In the genomic region with DNA sequence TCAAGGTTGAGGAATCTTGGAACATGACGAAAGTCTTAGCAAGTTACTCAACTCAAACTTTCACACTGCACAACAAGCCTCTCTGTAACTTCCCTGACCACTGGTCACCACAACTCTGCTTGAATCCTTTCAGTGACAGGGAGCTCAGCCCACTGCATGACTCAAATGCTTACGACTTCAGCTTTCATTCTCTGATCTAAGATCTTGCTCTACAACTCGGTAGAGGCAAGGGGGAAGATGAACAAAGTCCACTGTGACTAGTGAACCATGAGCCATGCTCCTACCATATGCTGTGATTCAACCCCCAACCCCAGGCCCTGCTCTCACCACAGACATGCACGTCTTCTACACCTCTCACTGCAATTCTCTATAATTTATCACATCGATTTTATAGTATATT, we compare ENCODE assay signal across 16 cellular contexts.
A peak's percentile ranks its signal among the peaks of the same experiment; 100 is the strongest.
DNase-seq lines count a peak whose midpoint lies in the region; ATAC-seq and TF ChIP-seq lines count a peak whose summit lies in the region.
"Had no signal": no experiment of that assay in that cellular context is flagged by ENCODE, and none has a peak within 500 bp of the region (broad histone marks: within the 10 kb centered on the region; RNA-seq: fewer than 3 reads in every experiment).

No MANE protein-coding gene starts in this region.

- no peaks in the 10 kb centered on the region for H3K36me3 ChIP-seq in stomach
- H3K36me3 ChIP-seq: ascending aorta, lower lobe of right lung, Peyer's patch had no signal

- no peak overlapping the region for H3K27ac ChIP-seq in stomach
- H3K27ac ChIP-seq: ascending aorta, lower lobe of right lung had no signal

- TF ChIP-seq EP300 in stomach (IDR thresholded peaks at IDR 0.05), result no peak

- peak; percentile 52 for ATAC-seq in GM18867 (IDR thresholded peaks at IDR 0.05; ENCODE audit: unreplicated experiment)
- peak; percentile 72 for ATAC-seq in HG02798 (IDR thresholded peaks at IDR 0.05; ENCODE audit: poor library complexity, unreplicated experiment)
- ATAC-seq in esophagus mucosa, result peak; percentile 18
- ATAC-seq in GM19397 (IDR thresholded peaks at IDR 0.05; ENCODE audit: unreplicated experiment), result no peak
- ATAC-seq in HG03521 (IDR thresholded peaks at IDR 0.05; ENCODE audit: unreplicated experiment), result no peak
- ATAC-seq: lower lobe of right lung had no signal

- CTCF ChIA-PET in GM10248 (lab: Yijun Ruan, JAX), result interaction anchor here (1.0 to 1.6 kb wide), 2 partner anchors 12 to 206 kb away, joined by 3 read pairs; no protein-coding TSS in a partner anchor

- H3K27me3 ChIP-seq in stomach, result no peaks in the 10 kb centered on the region
- H3K27me3 ChIP-seq: ascending aorta, Peyer's patch had no signal

- POLR2A ChIA-PET in GM10248 (lab: Yijun Ruan, JAX), result no interaction called here

- WGBS in stomach, 5 donors, result 74 to 93% (median 82%) methylated on average over 5 of the region's 5 CpGs

- DNase-seq in GM10248 (ENCODE audit: extremely low spot score) (peak; percentile 31), stomach (no peak), HCEC 1CT (no peak)
- DNase-seq: dermis blood vessel endothelial cell; Karpas-422; lower lobe of right lung; NCI-H187; NCI-H510A; stimulated activated naive CD4-positive, alpha-beta T cell treated with Interleukin-2 at 50 U/mL for 16 hours had no signal

- H3K4me3 ChIP-seq in stomach, result no peak overlapping the region
- H3K4me3 ChIP-seq: ascending aorta, lower lobe of right lung, Peyer's patch had no signal

- H3K4me1 ChIP-seq in stomach, result no peaks in the 10 kb centered on the region
- H3K4me1 ChIP-seq: ascending aorta, lower lobe of right lung had no signal

- no peak for TF ChIP-seq CTCF in GM10248 (IDR thresholded peaks at IDR 0.05; ENCODE audit: control extremely low read depth, extremely low read depth, low read depth, missing control alignments)
- no peak for TF ChIP-seq CTCF in stomach (IDR thresholded peaks at IDR 0.05)

- intact Hi-C loops in stomach (cut with DNase I; ENCODE audit: low total_unique reads), result no loop called here

- no peak for TF ChIP-seq POLR2A in stomach (IDR thresholded peaks at IDR 0.05)

- no peaks in the 10 kb centered on the region for H3K9me3 ChIP-seq in stomach
- H3K9me3 ChIP-seq: ascending aorta, lower lobe of right lung, Peyer's patch had no signal

Comparison
In these comparisons a context has a peak if more than half of its experiments do, and no peak if none do; other contexts are left out.
1. ATAC-seq: peak in GM18867 (single experiment), HG02798 (single experiment) and esophagus mucosa (single experiment); none in GM19397 (single experiment) and HG03521 (single experiment).